Comparison of ENCODE assay signal across 10 cellular contexts in the genomic region with DNA sequence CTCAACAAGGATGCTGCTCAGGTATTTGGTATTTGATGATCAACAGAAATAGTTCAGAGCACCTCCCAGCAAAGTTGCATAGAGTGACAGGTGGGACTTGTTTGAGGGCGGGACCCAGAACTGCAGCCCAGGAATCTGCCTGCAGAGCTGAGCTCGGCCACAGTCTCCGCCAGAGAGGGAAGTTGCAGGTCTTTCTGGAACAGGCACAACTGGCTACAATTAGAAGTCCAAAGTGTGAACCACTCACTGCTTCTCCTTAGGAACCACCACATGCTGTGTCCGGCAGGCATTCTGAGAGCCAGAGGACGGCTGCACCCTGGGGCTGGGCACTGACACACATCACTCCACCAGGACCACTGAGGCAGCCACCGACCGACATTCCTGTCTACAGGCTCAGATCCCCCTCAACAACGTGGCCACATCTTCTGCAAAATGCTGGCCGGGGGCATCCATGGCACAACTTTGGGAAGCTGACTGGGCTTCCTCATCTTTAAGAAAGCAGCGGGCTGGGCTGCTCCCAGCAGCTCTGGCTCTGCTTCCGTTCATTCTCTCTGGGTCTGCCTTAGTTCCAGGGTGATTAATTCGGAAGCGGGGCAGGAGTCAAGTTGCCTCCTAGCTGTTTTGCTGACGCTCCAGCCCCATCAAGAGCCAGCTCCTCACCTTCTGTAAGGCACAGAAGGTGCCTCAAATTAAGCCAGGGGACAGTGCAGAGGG. TPM values are rescaled to one million over a fixed set of nuclear protein-coding genes. Genes with fewer than 3 reads are reported as not detected.
DNase-seq lines count a peak whose midpoint lies in the region; ATAC-seq and TF ChIP-seq lines count a peak whose summit lies in the region.
"Had no signal": no experiment of that assay in that cellular context is flagged by ENCODE, and none has a peak within 500 bp of the region (broad histone marks: within the 10 kb centered on the region; RNA-seq: fewer than 3 reads in every experiment).

No MANE protein-coding gene starts in this region.

- no peak overlapping the region for H3K9ac ChIP-seq in smooth muscle cell (ENCODE audit: low read depth)
- H3K9ac ChIP-seq in Karpas-422 (ENCODE audit: low read length) = no peak overlapping the region

- peak; percentile 25 for DNase-seq in DMS53 (lab: John Stamatoyannopoulos, UW)
- DNase-seq in DMS53 treated with DMSO at 0.1 percent for 48 hours (lab: John Stamatoyannopoulos, UW; ENCODE audit: unreplicated experiment) = no peak
- DNase-seq in astrocyte of the hippocampus (ENCODE audit: low read depth, low spot score) = peak; percentile 34
- peak; percentile 73 for DNase-seq in iPS-NIHi11 (ENCODE audit: low spot score)
- DNase-seq in smooth muscle cell (lab: John Stamatoyannopoulos, UW; ENCODE audit: unreplicated experiment) = no peak
- DNase-seq in Karpas-422 = no peak

- H3K9me3 ChIP-seq in smooth muscle cell (replicated peaks; ENCODE audit: low read depth) (no peaks in the 10 kb centered on the region), Karpas-422 (ENCODE audit: low read length) (no peaks in the 10 kb centered on the region)

- no peaks in the 10 kb centered on the region for H3F3A ChIP-seq in smooth muscle cell (ENCODE audit: low read depth)

- ATAC-seq in HG03439 (IDR thresholded peaks at IDR 0.05; ENCODE audit: unreplicated experiment) (no peak), GM19023 (IDR thresholded peaks at IDR 0.05; ENCODE audit: unreplicated experiment) (no peak)

- H3K4me1 ChIP-seq in smooth muscle cell (ENCODE audit: low read depth) (no peaks in the 10 kb centered on the region), Karpas-422 (ENCODE audit: low read length) (no peaks in the 10 kb centered on the region)

- H3K36me3 ChIP-seq in smooth muscle cell (ENCODE audit: low read depth) (no peaks in the 10 kb centered on the region), Karpas-422 (ENCODE audit: insufficient read depth, low read length) (no peaks in the 10 kb centered on the region)

- H3K27ac ChIP-seq in smooth muscle cell (ENCODE audit: low read depth) (no peak overlapping the region), Karpas-422 (ENCODE audit: low read length) (no peak overlapping the region)

- TF ChIP-seq CTCF in smooth muscle cell (IDR thresholded peaks at IDR 0.05; ENCODE audit: borderline replicate concordance, insufficient read depth, poor library complexity, severe bottlenecking) = no peak

- H4K20me1 ChIP-seq in smooth muscle cell (ENCODE audit: low read depth) (no peaks in the 10 kb centered on the region), Karpas-422 (ENCODE audit: insufficient read depth, low read depth, low read length) (no peaks in the 10 kb centered on the region)

- H2AFZ ChIP-seq in smooth muscle cell (ENCODE audit: low read depth) (peak overlapping the region; percentile 19), Karpas-422 (ENCODE audit: low read length) (no peak overlapping the region)

- H3K9me2 ChIP-seq in Karpas-422 (replicated peaks; ENCODE audit: insufficient read depth, low read length) = no peaks in the 10 kb centered on the region

- peak overlapping the region; percentile 87 for H3K4me2 ChIP-seq in smooth muscle cell
- H3K4me2 ChIP-seq in Karpas-422 (ENCODE audit: low read depth, low read length, poor library complexity, severe bottlenecking) = no peak overlapping the region

- H3K4me3 ChIP-seq in smooth muscle cell (peak overlapping the region; percentile 52), Karpas-422 (ENCODE audit: low read length) (no peak overlapping the region)

- WGBS in smooth muscle cell (ENCODE audit: low lambda C conversion rate) = 46% methylated on average over 14 of the region's 14 CpGs

- no peaks in the 10 kb centered on the region for H3K79me2 ChIP-seq in smooth muscle cell (ENCODE audit: low read depth)
- no peaks in the 10 kb centered on the region for H3K79me2 ChIP-seq in Karpas-422 (ENCODE audit: low read length)

- H3K27me3 ChIP-seq in smooth muscle cell (ENCODE audit: low read depth) (peaks cover 47% of the 10 kb centered on the region), Karpas-422 (ENCODE audit: low read length) (no peaks in the 10 kb centered on the region)

RNA-seq across cellular contexts. Expression of a gene that starts 0.9 kb away (rescaled TPM):
- 0.31 and 0.72 TPM in 2 replicates for total RNA-seq in smooth muscle cell
- 0.13 and 0.56 TPM in 2 replicates for polyA plus RNA-seq in smooth muscle cell
- not detected in 2 replicates for total RNA-seq in Karpas-422 (2014; rRNA removed; shearing (Covaris generic); ENCODE audit: low replicate concordance)
- total RNA-seq: A172, LHCN-M2 had no signal

Comparison
In these comparisons a context has a peak if more than half of its experiments do, and no peak if none do; other contexts are left out.
1. DNase-seq: peak in DMS53 (single experiment), astrocyte of the hippocampus (single experiment) and iPS-NIHi11 (single experiment); none in DMS53 treated with DMSO at 0.1 percent for 48 hours (single experiment), smooth muscle cell (single experiment) and Karpas-422 (single experiment).